11 cellular contexts compared by ENCODE assay signal in the genomic region with DNA sequence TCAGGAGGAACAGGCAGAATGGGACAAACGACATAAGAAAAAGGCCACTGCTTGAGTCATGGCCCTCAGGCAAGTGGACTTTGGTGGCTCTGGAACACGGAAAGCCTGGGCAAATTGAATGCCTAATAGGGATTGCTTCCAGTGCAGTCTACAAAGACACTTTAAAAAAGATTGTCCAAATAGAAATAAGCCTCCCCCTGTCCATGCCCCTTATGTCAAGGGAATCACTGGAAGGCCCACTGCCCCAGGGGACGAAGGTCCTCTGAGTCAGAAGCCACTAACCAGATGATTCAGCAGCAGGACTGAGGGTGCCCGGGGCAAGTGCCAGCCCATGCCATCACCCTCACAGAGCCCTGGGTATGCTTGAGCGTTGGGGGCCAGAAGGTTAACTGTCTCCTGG. TPM values are rescaled to one million over a fixed set of nuclear protein-coding genes. Genes with fewer than 3 reads are reported as not detected.
"Had no signal": no experiment of that assay in that cellular context is flagged by ENCODE, and none has a peak within 500 bp of the region (broad histone marks: within the 10 kb centered on the region; RNA-seq: fewer than 3 reads in every experiment).

No MANE protein-coding gene starts in this region.

RNA-seq across cellular contexts. Expression of a gene that starts 51.5 kb away (rescaled TPM):
- total RNA-seq: colonic mucosa, dermis microvascular lymphatic vessel endothelial cell, esophagus mucosa, glomerular endothelial cell, heart right ventricle, left cardiac atrium, left ventricle myocardium superior, lower leg skin, lung microvascular endothelial cell, mesothelial cell of epicardium, mucosa of descending colon had no signal
